23 cellular contexts compared by ENCODE assay signal in the genomic region with DNA sequence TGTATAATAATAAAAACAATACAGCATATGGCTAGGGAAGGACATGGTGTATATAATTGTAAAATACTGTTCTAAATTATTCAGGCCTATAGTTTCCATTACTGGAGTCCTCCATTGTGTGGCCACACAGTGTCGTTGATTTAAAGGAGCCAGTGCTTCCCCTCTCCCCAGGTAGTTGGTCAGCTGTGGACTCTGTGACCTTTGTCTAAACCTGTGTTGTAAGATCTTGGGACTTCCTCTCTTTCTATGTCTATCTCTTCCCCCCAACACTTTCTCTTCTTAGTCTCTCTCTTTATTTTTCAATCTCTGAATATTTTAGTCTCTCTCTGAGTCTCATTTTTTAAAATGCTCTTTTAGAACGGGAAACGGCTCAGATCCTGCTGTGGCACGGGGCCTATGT. TPM values are rescaled to one million over a fixed set of nuclear protein-coding genes. Genes with fewer than 3 reads are reported as not detected.
DNase-seq lines count a peak whose midpoint lies in the region; ATAC-seq, FAIRE-seq and TF ChIP-seq lines count a peak whose summit lies in the region.
"Had no signal": no experiment of that assay in that cellular context is flagged by ENCODE, and none has a peak within 500 bp of the region (broad histone marks: within the 10 kb centered on the region; RNA-seq: fewer than 3 reads in every experiment).

No MANE protein-coding gene starts in this region.

- H3K27ac ChIP-seq in HCT116 (ENCODE audit: low read depth, low read length) (no peak overlapping the region), GM12878 (ENCODE audit: control insufficient read depth, insufficient read depth) (no peak overlapping the region), suprapubic skin (no peak overlapping the region)
- H3K27ac ChIP-seq: Peyer's patch had no signal

- H3K27me3 ChIP-seq in HCT116 (ENCODE audit: insufficient read depth, low read length) (no peaks in the 10 kb centered on the region), GM12878 (replicated peaks in 1 of 2; ENCODE audit: control insufficient read depth in 2 of 2, insufficient read depth in 2 of 2, low read length in 1 of 2) (no peaks in the 10 kb centered on the region), suprapubic skin (no peaks in the 10 kb centered on the region)
- H3K27me3 ChIP-seq: BE2C, Peyer's patch had no signal

- no peaks in the 10 kb centered on the region for H3K9me3 ChIP-seq in HCT116 (ENCODE audit: control insufficient read depth in 1 of 2, insufficient read depth in 1 of 2, low read depth in 1 of 2, low read length in 2 of 2)
- no peaks in the 10 kb centered on the region for H3K9me3 ChIP-seq in GM12878 (replicated peaks; ENCODE audit: control insufficient read depth, insufficient read depth, low read length)
- H3K9me3 ChIP-seq in suprapubic skin = no peaks in the 10 kb centered on the region
- H3K9me3 ChIP-seq: BE2C, Peyer's patch had no signal

- BruUV-seq in HCT116 (replicated peaks; lab: Mats Ljungman, UMichigan) (TSS peak; percentile 37), GM12878 (replicated peaks; lab: Mats Ljungman, UMichigan) (TSS peak; percentile 59)

- no peak overlapping the region for H3K27ac Mint-ChIP-seq in stimulated activated naive CD8-positive, alpha-beta T cell treated with anti-CD3 and anti-CD28 coated beads, Interleukin-15, amount 100 ng/mL, for 72 hours

- H3K4me3 ChIP-seq in HCT116 (replicated peaks in 1 of 2; ENCODE audit: low read depth in 1 of 2, low read length in 2 of 2) = no peak overlapping the region
- no peak overlapping the region for H3K4me3 ChIP-seq in NB4 (ENCODE audit: low read depth, low read length)
- no peak overlapping the region for H3K4me3 ChIP-seq in GM12878
- H3K4me3 ChIP-seq in suprapubic skin = no peak overlapping the region
- H3K4me3 ChIP-seq: Peyer's patch had no signal

- H3K4me3 Mint-ChIP-seq in stimulated activated naive CD8-positive, alpha-beta T cell treated with anti-CD3 and anti-CD28 coated beads, Interleukin-15, amount 100 ng/mL, for 72 hours = no peak overlapping the region
- H3K4me3 Mint-ChIP-seq: CD8-positive, alpha-beta memory T cell; T-cell had no signal

- TF ChIP-seq RAD21 in HCT116 (IDR thresholded peaks at IDR 0.05; ENCODE audit: low read depth) (no peak), GM12878 (IDR thresholded peaks at IDR 0.05; ENCODE audit: insufficient read depth, low read depth, low read length) (no peak)

- DNase-seq in HCT116 (ENCODE audit: low read depth, low spot score) (no peak), NB4 (ENCODE audit: low read depth) (peak; percentile 21), GM12878 (ENCODE audit: low read depth, low spot score) (no peak), NCI-H2107 (lab: John Stamatoyannopoulos, UW) (no peak), suprapubic skin (ENCODE audit: low spot score in 2 of 2) (no peak)
- DNase-seq in stimulated activated naive CD8-positive, alpha-beta T cell treated with anti-CD3 and anti-CD28 coated beads, Interleukin-15, amount 100 ng/mL, for 72 hours = no peak
- DNase-seq: BE2C; CD8-positive, alpha-beta memory T cell; DMS 273 treated with DMSO at 0.1 percent for 48 hours; GDM1; GOT3; Karpas-422; MM.1S; NCI-H1436; NCI-H2029; NCI-H2171 treated with DMSO at 0.1 percent for 48 hours; NCI-H446 treated with DMSO at 0.1 percent for 48 hours; Peyer's patch; T-cell had no signal

- ATAC-seq in HCT116 (no peak), GM12878 (no peak), HG03095 (IDR thresholded peaks at IDR 0.05; ENCODE audit: unreplicated experiment) (no peak)
- no peak for ATAC-seq in stimulated activated naive CD8-positive, alpha-beta T cell treated with anti-CD3 and anti-CD28 coated beads, Interleukin-15, amount 100 ng/mL, for 72 hours
- ATAC-seq: Right ventricle myocardium inferior, T-cell had no signal

- H3K9me3 Mint-ChIP-seq in stimulated activated naive CD8-positive, alpha-beta T cell treated with anti-CD3 and anti-CD28 coated beads, Interleukin-15, amount 100 ng/mL, for 72 hours = no peaks in the 10 kb centered on the region
- H3K9me3 Mint-ChIP-seq: CD8-positive, alpha-beta memory T cell; T-cell had no signal

- H4K20me1 ChIP-seq in HCT116 (ENCODE audit: insufficient read depth) (no peaks in the 10 kb centered on the region), GM12878 (ENCODE audit: control insufficient read depth, insufficient read depth) (no peaks in the 10 kb centered on the region)

- no peaks in the 10 kb centered on the region for H3K9me2 ChIP-seq in HCT116 (ENCODE audit: insufficient read depth)

- FAIRE-seq in GM12878 (lab: Jason Lieb, UNC) = no peak
- FAIRE-seq: GM12892 had no signal

- POLR2A ChIA-PET in HCT116 (lab: Charles Lee) = no interaction called here
- POLR2A ChIA-PET in GM12878 (lab: Charles Lee) = no interaction called here

- H2AFZ ChIP-seq in HCT116 (ENCODE audit: low read depth, low read length, poor library complexity, severe bottlenecking) (no peak overlapping the region), GM12878 (ENCODE audit: control insufficient read depth, low read depth, low read length) (no peak overlapping the region)

- no peak overlapping the region for H3K9ac ChIP-seq in HCT116 (ENCODE audit: low read length)
- no peak overlapping the region for H3K9ac ChIP-seq in GM12878 (ENCODE audit: control insufficient read depth, insufficient read depth, low read length)

- no peaks in the 10 kb centered on the region for H3K4me1 ChIP-seq in HCT116 (ENCODE audit: control insufficient read depth in 1 of 2, insufficient read depth in 2 of 2, low read length in 2 of 2)
- H3K4me1 ChIP-seq in GM12878 (ENCODE audit: control insufficient read depth, insufficient read depth, low read length) = no peaks in the 10 kb centered on the region
- H3K4me1 ChIP-seq in suprapubic skin = peaks cover 9% of the 10 kb centered on the region
- H3K4me1 ChIP-seq: BE2C had no signal

- TF ChIP-seq POLR2A in HCT116 (IDR thresholded peaks at IDR 0.05; ENCODE audit: borderline replicate concordance, extremely low read depth, insufficient read depth, insufficient read length) = no peak
- no peak for TF ChIP-seq POLR2A in NB4 (IDR thresholded peaks at IDR 0.05; ENCODE audit: extremely low read depth, insufficient read length)
- no peak for TF ChIP-seq POLR2A in GM12878 (IDR thresholded peaks at IDR 0.05; ENCODE audit: low read depth, low read length)
- TF ChIP-seq POLR2A in suprapubic skin (IDR thresholded peaks at IDR 0.05) = no peak

- in situ Hi-C loops in GM12878 (cut with MboI) = no loop called here

- RAD21 ChIA-PET in HCT116 (lab: Charles Lee; ENCODE audit: low non-redundant PET in 1 of 2, low total read pairs in 2 of 2, uncharacterized antibody in 2 of 2, unreplicated experiment in 2 of 2) (no interaction called here), GM12878 (lab: Charles Lee; ENCODE audit: unreplicated experiment) (no interaction called here)

- SMC1A ChIA-PET in GM12878 (lab: Charles Lee; ENCODE audit: uncharacterized antibody, unreplicated experiment) = no interaction called here

- H3K36me3 ChIP-seq in HCT116 (ENCODE audit: control insufficient read depth in 1 of 2, insufficient read depth in 2 of 2, low read length in 2 of 2) = no peaks in the 10 kb centered on the region; a peak in 2 of 4 replicates
- peaks cover 8 to 9% of the 10 kb centered on the region in 2 experiments; a peak in 3 of 4 replicates for H3K36me3 ChIP-seq in GM12878 (ENCODE audit: control insufficient read depth in 2 of 2, insufficient read depth in 2 of 2, low read length in 1 of 2)
- H3K36me3 ChIP-seq in suprapubic skin = peaks cover 64% of the 10 kb centered on the region

- H3K79me2 ChIP-seq in HCT116 (ENCODE audit: insufficient read depth, low read length) (no peaks in the 10 kb centered on the region), GM12878 (ENCODE audit: control insufficient read depth, insufficient read depth, low read length) (no peaks in the 10 kb centered on the region)

- WGBS in GM12878 (ENCODE audit: insufficient coverage, insufficient replicate concordance, low lambda C conversion rate, missing lambda C conversion rate) = 80% methylated on average over 4 of the region's 4 CpGs
- 88% methylated on average over 4 of the region's 4 CpGs for WGBS in suprapubic skin

- H3K4me2 ChIP-seq in HCT116 (ENCODE audit: low read length) = no peak overlapping the region
- H3K4me2 ChIP-seq in GM12878 (ENCODE audit: control insufficient read depth, insufficient read depth) = no peak overlapping the region

- H3K4me1 Mint-ChIP-seq in stimulated activated naive CD8-positive, alpha-beta T cell treated with anti-CD3 and anti-CD28 coated beads, Interleukin-15, amount 100 ng/mL, for 72 hours = no peaks in the 10 kb centered on the region

- TF ChIP-seq EP300 in GM12878 (IDR thresholded peaks at IDR 0.05; ENCODE audit: borderline replicate concordance in 1 of 2, control insufficient read depth in 1 of 2, low read depth in 2 of 2, low read length in 2 of 2) (no peak), suprapubic skin (IDR thresholded peaks at IDR 0.05) (no peak)

- no peaks in the 10 kb centered on the region for H3K27me3 Mint-ChIP-seq in stimulated activated naive CD8-positive, alpha-beta T cell treated with anti-CD3 and anti-CD28 coated beads, Interleukin-15, amount 100 ng/mL, for 72 hours
- H3K27me3 Mint-ChIP-seq: T-cell had no signal

- intact Hi-C loops in HCT116 (cut with micrococcal nuclease) = no loop called here
- intact Hi-C loops in GM12878 (cut with micrococcal nuclease; ENCODE audit: unreplicated experiment) = no loop called here

- CTCF ChIA-PET in HCT116 (lab: Charles Lee) (no interaction called here), GM12878 (lab: Yijun Ruan, JAX) (no interaction called here)

- TF ChIP-seq CTCF in HCT116 (IDR thresholded peaks at IDR 0.05 in 2 of 3, conservative IDR thresholded peaks at IDR 0.05 in 1 of 3; ENCODE audit: borderline replicate concordance in 1 of 3, insufficient read depth in 1 of 3, low read depth in 2 of 3, low read length in 2 of 3) (no peak), NB4 (IDR thresholded peaks at IDR 0.05; ENCODE audit: low read depth, low read length) (no peak), GM12878 (IDR thresholded peaks at IDR 0.05 in 2 of 3, conservative IDR thresholded peaks at IDR 0.05 in 1 of 3; ENCODE audit: control insufficient read depth in 2 of 3, extremely low read depth in 1 of 3, insufficient read depth in 1 of 3, low read depth in 3 of 3, low read length in 3 of 3) (no peak), suprapubic skin (IDR thresholded peaks at IDR 0.05) (no peak)

RNA-seq across cellular contexts. Expression of a gene that starts 35.6 kb away (rescaled TPM):
- 20.3 TPM for total RNA-seq in HCT116 (2021; ENCODE audit: unreplicated experiment)
- polyA plus RNA-seq in HCT116 (2012) = 14.7 and 15.5 TPM in 2 replicates
- 29.0 and 29.2 TPM in 2 replicates for total RNA-seq in GM12878 (2013; cell fraction: nucleolus; rRNA removed)
- 6.4 and 6.7 TPM in 2 replicates for total RNA-seq in GM12878 (2014; rRNA removed)
- 6.3 and 7.2 TPM in 2 replicates for total RNA-seq in GM12878 (2014; rRNA removed; fragmentation: Illumina TruSeq; extraction: Trizol)
- 12.8 and 14.3 TPM in 2 replicates for total RNA-seq in GM12878 (2021)
- 4.3 TPM for polyA plus RNA-seq in GM12878 (2011; ENCODE audit: low read depth)
- 5.1 and 6.7 TPM in 2 replicates for polyA plus RNA-seq in GM12878 (2011; rRNA removed)
- 6.0 and 7.6 TPM in 2 replicates for polyA plus RNA-seq in GM12878 (2011; cell fraction: cytosol; rRNA removed)
- polyA plus RNA-seq in GM12878 (2011; cell fraction: nucleus; rRNA removed) = 12.8 and 16.3 TPM in 2 replicates
- polyA plus RNA-seq in GM12878 (2012) = 6.0 and 8.6 TPM in 2 replicates
- 11.0 and 16.1 TPM in 2 replicates for polyA plus RNA-seq in GM12878 (2014; fragmentation: Illumina TruSeq; extraction: Trizol)
- 1 to 10 TPM; 2.3 to 2.8 TPM for polyA plus RNA-seq in GM12878 (2014; fragmentation: Nextera tagmentation; extraction: Ambion mirVana)
- 10.5 and 14.8 TPM in 2 replicates for polyA plus RNA-seq in GM12878 (2014; rRNA removed)
- 1 to 10 TPM; 3.9 to 6.0 TPM for polyA plus RNA-seq in GM12878 (2016; fragmentation: Nextera tagmentation; extraction: Ambion mirVana)
- polyA minus RNA-seq in GM12878 (2011; rRNA and poly(A)+ RNA removed) = 8.3 and 10.2 TPM in 2 replicates
- polyA minus RNA-seq in GM12878 (2011; cell fraction: cytosol; rRNA and poly(A)+ RNA removed) = 2.7 and 5.4 TPM in 2 replicates
- 15.0 and 21.1 TPM in 2 replicates for polyA minus RNA-seq in GM12878 (2011; cell fraction: nucleus; rRNA and poly(A)+ RNA removed)
- 10 to 100 TPM; 19.3 to 28.5 (median 20.5) TPM for total RNA-seq in suprapubic skin

RNA-seq across cellular contexts. Expression of a gene that starts 37.7 kb away (rescaled TPM):
- total RNA-seq in HCT116 (2021; ENCODE audit: unreplicated experiment) = 0.10 TPM
- 0.17 and 0.25 TPM in 2 replicates for polyA plus RNA-seq in HCT116 (2012)
- total RNA-seq in GM12878 (2013; cell fraction: nucleolus; rRNA removed) = 0.20 TPM in 1 of 2 replicates, not detected in the other
- not detected in 2 replicates for total RNA-seq in GM12878 (2014; rRNA removed)
- total RNA-seq in GM12878 (2014; rRNA removed; fragmentation: Illumina TruSeq; extraction: Trizol) = not detected in 2 replicates
- not detected in 2 replicates for total RNA-seq in GM12878 (2021)
- polyA plus RNA-seq in GM12878 (2011; ENCODE audit: low read depth) = not detected
- polyA plus RNA-seq in GM12878 (2011; rRNA removed) = not detected in 2 replicates
- not detected in 2 replicates for polyA plus RNA-seq in GM12878 (2011; cell fraction: cytosol; rRNA removed)
- polyA plus RNA-seq in GM12878 (2011; cell fraction: nucleus; rRNA removed) = 0.07 TPM in 1 of 2 replicates, not detected in the other
- polyA plus RNA-seq in GM12878 (2012) = not detected in 2 replicates
- 0.04 TPM in 1 of 2 replicates, not detected in the other for polyA plus RNA-seq in GM12878 (2014; fragmentation: Illumina TruSeq; extraction: Trizol)
- polyA plus RNA-seq in GM12878 (2014; fragmentation: Nextera tagmentation; extraction: Ambion mirVana) = not detected
- not detected in 2 replicates for polyA plus RNA-seq in GM12878 (2014; rRNA removed)
- not detected for polyA plus RNA-seq in GM12878 (2016; fragmentation: Nextera tagmentation; extraction: Ambion mirVana)
- polyA minus RNA-seq in GM12878 (2011; rRNA and poly(A)+ RNA removed) = 0.22 TPM in 1 of 2 replicates, not detected in the other
- polyA minus RNA-seq in GM12878 (2011; cell fraction: cytosol; rRNA and poly(A)+ RNA removed) = not detected in 2 replicates
- polyA minus RNA-seq in GM12878 (2011; cell fraction: nucleus; rRNA and poly(A)+ RNA removed) = not detected in 2 replicates
- 10 to 100 TPM; 15.7 to 40.3 (median 32.9) TPM for total RNA-seq in suprapubic skin
- total RNA-seq: CD8-positive, alpha-beta memory T cell; Right ventricle myocardium inferior had no signal
- polyA plus RNA-seq: AG04450; CD8-positive, alpha-beta memory T cell had no signal

Comparison
In these comparisons a context has a peak if more than half of its experiments do, and no peak if none do; other contexts are left out.
1. RNA of a gene that starts 37.7 kb away (total RNA-seq): 15.7 to 40.3 TPM in suprapubic skin; 0.10 TPM in HCT116 (single experiment) and 0.20 TPM in GM12878; every median in the first group is over 10 times any median in the second.